In genomic region chr20:13865156-13865555, GRCh38 we compare ENCODE assay signal across 23 cellular contexts.
DNase-seq lines count a peak whose midpoint lies in the region; ATAC-seq and TF ChIP-seq lines count a peak whose summit lies in the region.
"Had no signal": no experiment of that assay in that cellular context is flagged by ENCODE, and none has a peak within 500 bp of the region (broad histone marks: within the 10 kb centered on the region; RNA-seq: fewer than 3 reads in every experiment).

No MANE protein-coding gene starts in this region.

- H3F3A ChIP-seq in GM23248 (ENCODE audit: insufficient read depth), result peaks cover 43% of the 10 kb centered on the region

- H2BK12ac ChIP-seq in neuronal stem cell (ENCODE audit: low read length), result no peak overlapping the region

- H3K27ac ChIP-seq in GM23248 (peak overlapping the region; percentile 60), coronary artery (peak overlapping the region; percentile 59 to 61), neuronal stem cell (replicated peaks; ENCODE audit: low read length) (no peak overlapping the region), transverse colon (peak overlapping the region; percentile 50 to 80 (median 70))
- H3K27ac ChIP-seq: adrenal gland, dorsolateral prefrontal cortex, epithelial cell of prostate had no signal

- CTCF ChIA-PET in GM10248 (lab: Yijun Ruan, JAX), result interaction anchor here (0.8 to 1.5 kb wide), 3 partner anchors 10 to 50 kb away, joined by 3 to 4 read pairs (median 3); no protein-coding TSS in a partner anchor

- no peak overlapping the region for H2BK120ac ChIP-seq in neuronal stem cell (ENCODE audit: low read depth, low read length)

- H3K4me1 ChIP-seq in GM23248 (ENCODE audit: insufficient read depth), result peaks cover 57% of the 10 kb centered on the region
- peaks cover 1 to 19% of the 10 kb centered on the region in 2 donors for H3K4me1 ChIP-seq in neuronal stem cell (ENCODE audit: control insufficient read depth in 2 of 2, insufficient read depth in 1 of 2, low read depth in 1 of 2, low read length in 2 of 2)
- peaks cover 0 to 12% (median 6%) of the 10 kb centered on the region in 4 donors for H3K4me1 ChIP-seq in transverse colon
- H3K4me1 ChIP-seq: HAP-1 had no signal

- H2AK5ac ChIP-seq in neuronal stem cell (ENCODE audit: low read depth, low read length), result no peak overlapping the region

- intact Hi-C loops in transverse colon (cut with DNase I; ENCODE audit: low total_unique reads), result no loop called here

- TF ChIP-seq EP300 in transverse colon (IDR thresholded peaks at IDR 0.05; ENCODE audit: low read depth), result no peak

- H3K27me3 ChIP-seq in GM23248 (replicated peaks; ENCODE audit: insufficient read depth) (no peaks in the 10 kb centered on the region), neuronal stem cell (ENCODE audit: control insufficient read depth in 3 of 3, insufficient read depth in 3 of 3, low read depth in 1 of 3, low read length in 3 of 3) (no peaks in the 10 kb centered on the region), transverse colon (no peaks in the 10 kb centered on the region)
- H3K27me3 ChIP-seq: adrenal gland, dorsolateral prefrontal cortex had no signal

- in situ Hi-C loops in GM23248 (cut with MboI), result no loop called here
- in situ Hi-C loops in transverse colon (cut with MboI; ENCODE audit: low pct_ligation_motif_present in 1 of 4, low pct_unique_long_range_greater_than_20kb in 1 of 4, low sequenced_read_pairs in 3 of 4), result no loop called here

- 94 to 97% methylated on average over 2 of the region's 2 CpGs for WGBS in GM23248 (ENCODE audit: low coverage in 1 of 2, low lambda C conversion rate in 2 of 2, missing lambda C conversion rate in 2 of 2), 2 experiments
- no CpG with 5 or more reads among the region's 2 CpGs for WGBS in neuronal stem cell (ENCODE audit: extremely low coverage in 2 of 2, insufficient read length in 2 of 2, insufficient replicate concordance in 1 of 2), 2 donors
- 71 to 80% methylated on average over 1 to 2 of the region's 2 CpGs for WGBS in transverse colon (ENCODE audit: low coverage in 1 of 2), 2 donors

- no peaks in the 10 kb centered on the region for H3K9me2 ChIP-seq in GM23248 (ENCODE audit: insufficient read depth)

- DNase-seq in GM23248 (peak; percentile 34), coronary artery (ENCODE audit: low spot score) (no peak), neuronal stem cell (ENCODE audit: low spot score) (no peak), transverse colon (no peak), GM10248 (ENCODE audit: extremely low spot score) (no peak), NCI-H82 treated with DMSO at 0.1 percent for 48 hours (lab: John Stamatoyannopoulos, UW; ENCODE audit: unreplicated experiment) (no peak)
- DNase-seq: activated CD8-positive, alpha-beta T cell treated with anti-CD3 and anti-CD28 coated beads for 36 hours; activated T-cell treated with anti-CD3 and anti-CD28 coated beads for 4 hours; CD4-positive, alpha-beta memory T cell; central memory CD4-positive, alpha-beta T cell; dorsolateral prefrontal cortex; foreskin melanocyte; GDM1; hippocampal formation; NCI-H2171; stimulated activated CD4-positive, alpha-beta T cell treated with anti-CD3 and anti-CD28 coated beads, Interleukin-4, amount 100 ng/mL, for 4 hours; stimulated activated naive CD8-positive, alpha-beta T cell treated with anti-CD3 and anti-CD28 coated beads, Interleukin-15, amount 100 ng/mL, for 72 hours had no signal

- H4K91ac ChIP-seq in neuronal stem cell (ENCODE audit: low read depth, low read length, poor library complexity), result no peak overlapping the region

- H4K8ac ChIP-seq in neuronal stem cell (ENCODE audit: low read depth, low read length), result no peak overlapping the region

- TF ChIP-seq POLR2A in transverse colon (IDR thresholded peaks at IDR 0.05), result no peak

- no peak overlapping the region for H3K23ac ChIP-seq in neuronal stem cell (ENCODE audit: low read depth, low read length, poor library complexity)

- H2BK15ac ChIP-seq in neuronal stem cell (ENCODE audit: low read length), result no peak overlapping the region

- no peaks in the 10 kb centered on the region for H3K9me3 ChIP-seq in GM23248 (ENCODE audit: low read depth)
- H3K9me3 ChIP-seq in neuronal stem cell (replicated peaks in 1 of 2; ENCODE audit: control insufficient read depth in 2 of 2, insufficient read depth in 1 of 2, low read depth in 1 of 2, low read length in 2 of 2), result no peaks in the 10 kb centered on the region
- no peaks in the 10 kb centered on the region for H3K9me3 ChIP-seq in transverse colon
- H3K9me3 ChIP-seq: adrenal gland, HAP-1 had no signal

- H3K79me2 ChIP-seq in GM23248 (ENCODE audit: insufficient read depth), result no peaks in the 10 kb centered on the region

- H2BK5ac ChIP-seq in neuronal stem cell (ENCODE audit: low read length), result no peak overlapping the region

- H3K36me3 ChIP-seq in GM23248 (ENCODE audit: low read depth), result no peaks in the 10 kb centered on the region
- no peaks in the 10 kb centered on the region for H3K36me3 ChIP-seq in neuronal stem cell (replicated peaks in 1 of 2; ENCODE audit: control insufficient read depth in 2 of 2, insufficient read depth in 2 of 2, low read length in 2 of 2)
- H3K36me3 ChIP-seq in transverse colon, result no peaks in the 10 kb centered on the region
- H3K36me3 ChIP-seq: adrenal gland, HAP-1 had no signal

- H3K4me3 ChIP-seq in GM23248 (no peak overlapping the region), coronary artery (no peak overlapping the region), neuronal stem cell (ENCODE audit: low read length in 2 of 2) (no peak overlapping the region), transverse colon (no peak overlapping the region)
- H3K4me3 ChIP-seq: adrenal gland, dorsolateral prefrontal cortex, HAP-1 had no signal

- H3K18ac ChIP-seq in neuronal stem cell (ENCODE audit: low read length), result no peak overlapping the region

- POLR2A ChIA-PET in GM10248 (lab: Yijun Ruan, JAX), result no interaction called here

- no peaks in the 10 kb centered on the region for H3K79me1 ChIP-seq in neuronal stem cell (ENCODE audit: low read depth, low read length)

- TF ChIP-seq CTCF in coronary artery (IDR thresholded peaks at IDR 0.05), result no peak
- no peak for TF ChIP-seq CTCF in transverse colon (IDR thresholded peaks at IDR 0.05)
- TF ChIP-seq CTCF in GM10248 (IDR thresholded peaks at IDR 0.05; ENCODE audit: control extremely low read depth, extremely low read depth, low read depth, missing control alignments), result no peak

- H3K4me2 ChIP-seq in GM23248 (ENCODE audit: unreplicated experiment) (peak overlapping the region; percentile 63), neuronal stem cell (ENCODE audit: insufficient read depth, low read length, poor library complexity, severe bottlenecking) (no peak overlapping the region)

- ATAC-seq in HG02981 (IDR thresholded peaks at IDR 0.05; ENCODE audit: unreplicated experiment) (no peak), HG03135 (IDR thresholded peaks at IDR 0.05; ENCODE audit: unreplicated experiment) (no peak)
- ATAC-seq: activated CD4-positive, CD25-positive, alpha-beta regulatory T cell treated with anti-CD3 and anti-CD28 coated beads, Interleukin-2, amount 50 U/mL, for 24 hours; activated CD8-positive, alpha-beta T cell treated with anti-CD3 and anti-CD28 coated beads for 36 hours; stimulated activated naive CD8-positive, alpha-beta T cell treated with anti-CD3 and anti-CD28 coated beads, Interleukin-15, amount 100 ng/mL, for 72 hours had no signal

- no peak overlapping the region for H3K4ac ChIP-seq in neuronal stem cell (ENCODE audit: low read length)

- peak overlapping the region; percentile 10; the same call in 1 of the 2 replicates for H3K9ac ChIP-seq in GM23248
- no peak overlapping the region for H3K9ac ChIP-seq in neuronal stem cell (ENCODE audit: low read depth, low read length, poor library complexity)

- no peaks in the 10 kb centered on the region for H4K20me1 ChIP-seq in GM23248 (ENCODE audit: insufficient read depth)

- no peak overlapping the region for H2AFZ ChIP-seq in GM23248
- H2AFZ ChIP-seq in neuronal stem cell (ENCODE audit: low read length), result peak overlapping the region; percentile 39

- H3K14ac ChIP-seq in neuronal stem cell (ENCODE audit: low read length), result no peak overlapping the region
